Comparison of ENCODE assay signal across 8 cellular contexts in the genomic region with DNA sequence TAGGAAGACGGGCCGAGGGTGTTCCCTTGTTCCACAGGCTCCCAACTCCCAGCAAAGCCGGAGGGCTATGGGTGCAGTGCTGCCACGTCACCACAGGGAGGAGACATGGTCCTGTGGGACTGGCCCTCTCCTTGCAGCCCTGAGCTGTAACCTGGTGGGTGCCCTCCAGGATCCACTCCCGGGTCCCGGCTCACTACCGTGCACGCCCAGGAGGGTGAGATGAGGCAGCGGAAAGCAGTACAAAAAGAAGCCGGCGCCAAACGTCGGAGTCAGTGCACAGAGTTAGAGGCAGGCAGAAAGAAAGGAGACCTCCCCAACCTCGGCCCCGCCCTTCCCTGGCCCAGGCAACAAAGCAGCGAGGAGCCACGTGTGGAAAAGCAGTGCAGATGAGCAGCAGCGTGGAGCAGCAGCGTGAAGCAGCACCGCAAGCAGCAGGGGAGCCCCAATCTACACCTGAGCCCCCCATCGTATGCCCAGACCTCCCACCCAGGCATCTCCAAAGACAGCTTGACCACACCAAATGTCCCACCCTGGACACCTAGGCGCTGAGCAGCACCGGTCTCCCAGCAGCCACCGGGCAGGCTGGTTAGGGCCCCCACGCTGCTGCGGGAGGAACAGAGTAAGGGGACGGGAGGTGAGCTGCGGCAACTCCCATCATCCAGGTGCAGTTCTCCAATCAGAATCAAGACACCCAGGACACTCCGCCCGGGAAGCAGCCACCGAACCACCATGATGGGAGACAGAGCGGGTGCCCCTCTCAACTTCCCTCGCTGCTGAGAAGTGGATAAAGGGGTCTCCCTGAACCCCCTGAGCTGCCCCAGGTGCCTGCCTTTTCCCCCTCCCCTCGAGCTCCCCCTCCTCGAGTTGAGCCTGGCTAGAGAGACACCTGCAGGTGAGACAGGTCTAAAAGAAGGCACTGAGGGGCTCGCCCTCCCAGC. TPM values are rescaled to one million over a fixed set of nuclear protein-coding genes. Genes with fewer than 3 reads are reported as not detected.
A peak's percentile ranks its signal among the peaks of the same experiment; 100 is the strongest.
DNase-seq lines count a peak whose midpoint lies in the region; ATAC-seq and TF ChIP-seq lines count a peak whose summit lies in the region.

No MANE protein-coding gene starts in this region.

- H3K36me3 Mint-ChIP-seq in HFFc6 (ENCODE audit: low read depth) (no peaks in the 10 kb centered on the region), T-helper 17 cell (ENCODE audit: low read depth) (peaks cover 9% of the 10 kb centered on the region)

- H3K4me1 ChIP-seq in ascending aorta (no peaks in the 10 kb centered on the region), spleen (peaks cover 5 to 19% (median 14%) of the 10 kb centered on the region in 6 donors)

- no peaks in the 10 kb centered on the region; the same call in 1 of the 2 replicates for H3K9me3 Mint-ChIP-seq in HFFc6

- TF ChIP-seq POLR2A in NB4 (IDR thresholded peaks at IDR 0.05; ENCODE audit: extremely low read depth, insufficient read length) (no peak), spleen (IDR thresholded peaks at IDR 0.05) (no peak)

- H3K27me3 ChIP-seq in ascending aorta (no peaks in the 10 kb centered on the region), spleen (replicated peaks in 1 of 7) (peaks cover 0 to 18% (median 0%) of the 10 kb centered on the region in 7 donors)

- peak; percentile 84 for ATAC-seq in T-helper 17 cell

- 20 to 36% (median 32%) methylated on average over 28 to 36 of the region's 36 CpGs for WGBS in spleen, 5 donors

- H3K4me1 Mint-ChIP-seq in HFFc6 (ENCODE audit: low read depth) = peaks cover 15% of the 10 kb centered on the region
- peaks cover 30% of the 10 kb centered on the region for H3K4me1 Mint-ChIP-seq in T-helper 17 cell

- intact Hi-C loops in ascending aorta (cut with DNase I) (loop anchor here (1.0 to 5.0 kb wide), 2 partner anchors 117 to 214 kb away; no protein-coding TSS in a partner anchor), spleen (cut with DNase I; ENCODE audit: low total_unique reads) (loop anchor here (10.0 kb wide), 1 partner anchor 217 kb away; no protein-coding TSS in a partner anchor)

- H3K4me3 ChIP-seq in NB4 (ENCODE audit: low read depth, low read length) = no peak overlapping the region
- no peak overlapping the region for H3K4me3 ChIP-seq in ascending aorta
- peak overlapping the region in 1 of 8 donors; percentile 46 for H3K4me3 ChIP-seq in spleen

- DNase-seq in HFFc6 = peak; percentile 54
- DNase-seq in NB4 (ENCODE audit: low read depth) = peak; percentile 80
- DNase-seq in T-helper 17 cell = peak; percentile 41 to 60 (median 54)
- DNase-seq in ascending aorta (ENCODE audit: low spot score in 2 of 2) = peak in 1 of 2 donors; percentile 72
- DNase-seq in hypothalamus (lab: John Stamatoyannopoulos, UW) = peak in 41 of 51 donors; percentile 12 to 74 (median 42)
- peak; percentile 83 for DNase-seq in spleen
- no peak for DNase-seq in SKM-1 (lab: John Stamatoyannopoulos, UW; ENCODE audit: unreplicated experiment)

- H3K36me3 ChIP-seq in ascending aorta = peaks cover 56 to 58% of the 10 kb centered on the region in 2 donors
- H3K36me3 ChIP-seq in spleen = peaks cover 0 to 14% (median 2%) of the 10 kb centered on the region in 6 donors

- H3K9me3 ChIP-seq in T-helper 17 cell (ENCODE audit: control insufficient read depth, low read length, poor library complexity, severe bottlenecking) (no peaks in the 10 kb centered on the region), ascending aorta (no peaks in the 10 kb centered on the region), spleen (no peaks in the 10 kb centered on the region)

- peak; percentile 83 for TF ChIP-seq CTCF in GM12874 (IDR thresholded peaks at IDR 0.05; ENCODE audit: insufficient read depth, low read depth, low read length)
- TF ChIP-seq CTCF in HFFc6 (IDR thresholded peaks at IDR 0.05) = peak; percentile 90
- TF ChIP-seq CTCF in NB4 (IDR thresholded peaks at IDR 0.05; ENCODE audit: low read depth, low read length) = peak; percentile 92
- TF ChIP-seq CTCF in ascending aorta (IDR thresholded peaks at IDR 0.05) = peak; percentile 60 to 92 (median 86)
- TF ChIP-seq CTCF in spleen (IDR thresholded peaks at IDR 0.05 in 8 of 11, conservative IDR thresholded peaks at IDR 0.05 in 3 of 11) = peak; percentile 61 to 88 (median 76)

- H3K27ac ChIP-seq in ascending aorta (no peak overlapping the region), spleen (no peak overlapping the region)

- peak overlapping the region; percentile 55 for H3K4me3 Mint-ChIP-seq in HFFc6
- H3K4me3 Mint-ChIP-seq in T-helper 17 cell = peak overlapping the region; percentile 90

- H3K27ac Mint-ChIP-seq in HFFc6 = no peak overlapping the region
- peak overlapping the region; percentile 88 for H3K27ac Mint-ChIP-seq in T-helper 17 cell

- H3K27me3 Mint-ChIP-seq in HFFc6 (ENCODE audit: insufficient read depth) = peaks cover 18% of the 10 kb centered on the region
- H3K27me3 Mint-ChIP-seq in T-helper 17 cell = no peaks in the 10 kb centered on the region

RNA-seq across cellular contexts. Expression of gene IGSF9B, which starts 28.8 kb away (rescaled TPM):
- total RNA-seq in HFFc6 (2021; fragmentation: NEBNext Ultra II Directional; extraction: Animal tissue kit (Norgen Biotek cat#: 25700)) = not detected
- total RNA-seq in T-helper 17 cell = 10 to 100 TPM; 43.8 to 52.9 TPM
- total RNA-seq in ascending aorta = 162 TPM
- total RNA-seq in spleen = 10 to 100 TPM in 1 of 7 donors, 1 to 10 TPM in 6; 2.4 to 11.2 (median 6.6) TPM
- 1 to 10 TPM in 2 of 3 donors, under 1 TPM in 1; 0.50 to 2.6 (median 1.6) TPM for polyA plus RNA-seq in spleen
